In genomic region chr5:76755779-76756637, GRCh38 we compare ENCODE assay signal across 1 cellular context.
TF ChIP-seq lines count a peak whose summit lies in the region.

No MANE protein-coding gene starts in this region.

TF ChIP-seq in HepG2, 621 proteins besides CTCF, POLR2A, EP300 and RAD21 (continued from another document and continues in another):
- TF ChIP-seq NFYB (CRISPR knock-in tag; IDR thresholded peaks at IDR 0.05) (peak; percentile 78), POGZ (CRISPR knock-in tag; IDR thresholded peaks at IDR 0.05) (0 out of 2 replicates have a peak, but pooled peaks have one; percentile 17), RXRB (CRISPR knock-in tag; IDR thresholded peaks at IDR 0.05; ENCODE audit: borderline replicate concordance) (peak; percentile 52; the same call in 1 of the 2 replicates), TCF7 (IDR thresholded peaks at IDR 0.05; ENCODE audit: low read depth) (no peak), NFYC (CRISPR knock-in tag; IDR thresholded peaks at IDR 0.05) (peak; percentile 75), ZBTB7A (CRISPR knock-in tag; IDR thresholded peaks at IDR 0.05) (no peak), HMG20B (CRISPR knock-in tag; conservative IDR thresholded peaks at IDR 0.05) (no peak), ZNF784 (CRISPR knock-in tag; IDR thresholded peaks at IDR 0.05; ENCODE audit: borderline replicate concordance) (no peak; the same call in 1 of the 2 replicates), REPIN1 (CRISPR knock-in tag; IDR thresholded peaks at IDR 0.05; ENCODE audit: borderline replicate concordance, low read depth) (0 out of 2 replicates have a peak, but pooled peaks have one; percentile 26), KDM1A (CRISPR knock-in tag; IDR thresholded peaks at IDR 0.05) (no peak), ZNF704 (CRISPR knock-in tag; IDR thresholded peaks at IDR 0.05; ENCODE audit: borderline replicate concordance) (no peak), RBM39 (IDR thresholded peaks at IDR 0.05; ENCODE audit: low read depth, low read length, poor library complexity, severe bottlenecking) (no peak), ZC3H13 (CRISPR knock-in tag; IDR thresholded peaks at IDR 0.05) (no peak), KLF13 (CRISPR knock-in tag; IDR thresholded peaks at IDR 0.05) (no peak), PHF20 (CRISPR knock-in tag; IDR thresholded peaks at IDR 0.05) (0 out of 2 replicates have a peak, but pooled peaks have one; percentile 26), RXRA (CRISPR knock-in tag; IDR thresholded peaks at IDR 0.05) (peak; percentile 34; the same call in 1 of the 2 replicates), HIVEP1 (CRISPR knock-in tag; IDR thresholded peaks at IDR 0.05) (no peak), ZFY (CRISPR knock-in tag; IDR thresholded peaks at IDR 0.05) (peak; percentile 76), GLI4 (CRISPR knock-in tag; IDR thresholded peaks at IDR 0.05; ENCODE audit: borderline replicate concordance) (no peak), ARID3A (IDR thresholded peaks at IDR 0.05; ENCODE audit: low read depth, low read length) (no peak), ZNF687 (CRISPR knock-in tag; IDR thresholded peaks at IDR 0.05) (peak; percentile 61), NR2C2 (CRISPR knock-in tag; IDR thresholded peaks at IDR 0.05; ENCODE audit: borderline replicate concordance) (0 out of 2 replicates have a peak, but pooled peaks have one; percentile 29), ZNF503 (CRISPR knock-in tag; IDR thresholded peaks at IDR 0.05) (no peak), ZNF260 (CRISPR knock-in tag; IDR thresholded peaks at IDR 0.05; ENCODE audit: borderline replicate concordance, low read depth) (no peak), NFRKB (IDR thresholded peaks at IDR 0.05) (no peak), ZNF317 (CRISPR knock-in tag; IDR thresholded peaks at IDR 0.05) (no peak), PPARG (CRISPR knock-in tag; conservative IDR thresholded peaks at IDR 0.05) (peak; percentile 96), TAF1 (CRISPR knock-in tag; IDR thresholded peaks at IDR 0.05) (peak; percentile 67), POLR2AphosphoS5 (IDR thresholded peaks at IDR 0.05; ENCODE audit: low read depth, low read length) (peak; percentile 75), ZNF274 (CRISPR knock-in tag; IDR thresholded peaks at IDR 0.05) (no peak), SALL1 (CRISPR knock-in tag; IDR thresholded peaks at IDR 0.05) (peak; percentile 30), POLR2G (IDR thresholded peaks at IDR 0.05; ENCODE audit: low read depth, low read length) (peak; percentile 75), DR1 (CRISPR knock-in tag; IDR thresholded peaks at IDR 0.05) (no peak), HDAC2 (CRISPR knock-in tag; IDR thresholded peaks at IDR 0.05) (peak; percentile 31; the same call in 1 of the 2 replicates), ZFP37 (CRISPR knock-in tag; IDR thresholded peaks at IDR 0.05; ENCODE audit: borderline replicate concordance) (no peak), ZNF850 (CRISPR knock-in tag; conservative IDR thresholded peaks at IDR 0.05) (no peak), ZNF557 (CRISPR knock-in tag; IDR thresholded peaks at IDR 0.05) (0 out of 2 replicates have a peak, but pooled peaks have one; percentile 31), JARID2 (CRISPR knock-in tag; IDR thresholded peaks at IDR 0.05; ENCODE audit: insufficient replicate concordance) (peak; percentile 17), ZNF883 (CRISPR knock-in tag; IDR thresholded peaks at IDR 0.05; ENCODE audit: not compliant biosample characterization) (peak; percentile 46), ZSCAN5A (CRISPR knock-in tag; IDR thresholded peaks at IDR 0.05; ENCODE audit: borderline replicate concordance) (no peak), ZMYM3 (CRISPR knock-in tag; IDR thresholded peaks at IDR 0.05) (no peak), GFI1 (CRISPR knock-in tag; IDR thresholded peaks at IDR 0.05; ENCODE audit: borderline replicate concordance) (0 out of 2 replicates have a peak, but pooled peaks have one; percentile 15), FOXO4 (CRISPR knock-in tag; conservative IDR thresholded peaks at IDR 0.05) (0 out of 2 replicates have a peak, but pooled peaks have one; percentile 79), TBX2 (CRISPR knock-in tag; IDR thresholded peaks at IDR 0.05; ENCODE audit: borderline replicate concordance) (0 out of 2 replicates have a peak, but pooled peaks have one; percentile 1), SKIL (CRISPR knock-in tag; IDR thresholded peaks at IDR 0.05; ENCODE audit: borderline replicate concordance) (no peak), YEATS4 (CRISPR knock-in tag; IDR thresholded peaks at IDR 0.05; ENCODE audit: borderline replicate concordance) (0 out of 2 replicates have a peak, but pooled peaks have one; percentile 36), ATF2 (CRISPR knock-in tag; IDR thresholded peaks at IDR 0.05) (0 out of 2 replicates have a peak, but pooled peaks have one; percentile 8), BORCS8-MEF2B (CRISPR knock-in tag; IDR thresholded peaks at IDR 0.05) (no peak), ZNF572 (CRISPR knock-in tag; IDR thresholded peaks at IDR 0.05) (no peak), ZNF766 (CRISPR knock-in tag; IDR thresholded peaks at IDR 0.05; ENCODE audit: borderline replicate concordance) (no peak), CERS6 (CRISPR knock-in tag; IDR thresholded peaks at IDR 0.05) (no peak)
